ENCODE assay signal across 9 cellular contexts in genomic region chr2:129061079-129061785, GRCh38.
DNase-seq lines count a peak whose midpoint lies in the region; ATAC-seq and TF ChIP-seq lines count a peak whose summit lies in the region.
"Had no signal": no experiment of that assay in that cellular context is flagged by ENCODE, and none has a peak within 500 bp of the region (broad histone marks: within the 10 kb centered on the region; RNA-seq: fewer than 3 reads in every experiment).

No MANE protein-coding gene starts in this region.

- no peaks in the 10 kb centered on the region for H3K9me2 ChIP-seq in SK-N-SH

- POLR2A ChIA-PET in SK-N-SH (lab: Yijun Ruan, JAX) (no interaction called here), HEK293T (lab: Yijun Ruan, JAX) (no interaction called here)

- no peak for TF ChIP-seq RAD21 in SK-N-SH (IDR thresholded peaks at IDR 0.05; ENCODE audit: low read length)

- TF ChIP-seq EP300 in SK-N-SH (IDR thresholded peaks at IDR 0.05; ENCODE audit: borderline replicate concordance in 1 of 2, low read depth in 1 of 2, low read length in 1 of 2): no peak

- H3K4me1 ChIP-seq in SK-N-SH (ENCODE audit: control insufficient read depth in 1 of 2, insufficient read depth in 2 of 2, low read depth in 1 of 2, low read length in 1 of 2): peaks cover 0 to 7% of the 10 kb centered on the region in 2 experiments; a peak in 1 of 4 replicates

- DNase-seq in ELR (ENCODE audit: low read depth) (peak; percentile 3), MG63 (peak; percentile 70), cardiac fibroblast (ENCODE audit: low read depth in 2 of 2) (peak; percentile 5 to 86), SK-N-SH (no peak), NCI-H146 treated with DMSO at 0.1 percent for 48 hours (lab: John Stamatoyannopoulos, UW; ENCODE audit: unreplicated experiment) (no peak), HEK293T (ENCODE audit: extremely low spot score) (no peak)
- no peak for DNase-seq in activated CD8-positive, alpha-beta memory T cell treated with anti-CD3 and anti-CD28 coated beads for 24 hours
- DNase-seq: NCI-H187 had no signal

- no peaks in the 10 kb centered on the region for H3K9me3 ChIP-seq in MG63
- no peaks in the 10 kb centered on the region for H3K9me3 ChIP-seq in SK-N-SH

- H3F3A ChIP-seq in SK-N-SH (replicated peaks; ENCODE audit: insufficient read depth): no peaks in the 10 kb centered on the region

- CTCF ChIA-PET in SK-N-SH (lab: Yijun Ruan, JAX): no interaction called here
- CTCF ChIA-PET in HEK293T (lab: Yijun Ruan, JAX): no interaction called here

- H3K4me3 ChIP-seq in MG63 (no peak overlapping the region), cardiac fibroblast (replicated peaks in 1 of 2; ENCODE audit: low read depth in 2 of 2, low read length in 2 of 2) (no peak overlapping the region), SK-N-SH (ENCODE audit: low read depth in 2 of 2, low read length in 1 of 2) (no peak overlapping the region)

- H3K9ac ChIP-seq in SK-N-SH: no peak overlapping the region

- no peaks in the 10 kb centered on the region for H4K20me1 ChIP-seq in SK-N-SH (ENCODE audit: insufficient read depth)

- no peak overlapping the region for H2AFZ ChIP-seq in SK-N-SH (ENCODE audit: low read depth)

- H3K27me3 ChIP-seq in MG63: no peaks in the 10 kb centered on the region
- H3K27me3 ChIP-seq in SK-N-SH (ENCODE audit: insufficient read depth): no peaks in the 10 kb centered on the region

- TF ChIP-seq CTCF in cardiac fibroblast (IDR thresholded peaks at IDR 0.05; ENCODE audit: low read depth, low read length) (no peak), SK-N-SH (IDR thresholded peaks at IDR 0.05) (no peak)

- WGBS in SK-N-SH (ENCODE audit: low lambda C conversion rate): 8% methylated on average over 3 of the region's 5 CpGs

- no peaks in the 10 kb centered on the region for H3K79me2 ChIP-seq in SK-N-SH (ENCODE audit: insufficient read depth)

- peak; percentile 96 for ATAC-seq in GM21717 (IDR thresholded peaks at IDR 0.05; ENCODE audit: unreplicated experiment)

- H3K4me2 ChIP-seq in SK-N-SH: no peak overlapping the region

- H3K27ac ChIP-seq in SK-N-SH (ENCODE audit: low read depth in 2 of 2, low read length in 1 of 2): no peak overlapping the region

- H3K36me3 ChIP-seq in MG63 (no peaks in the 10 kb centered on the region), SK-N-SH (replicated peaks in 1 of 2; ENCODE audit: control insufficient read depth in 1 of 2, insufficient read depth in 2 of 2, low read length in 1 of 2) (no peaks in the 10 kb centered on the region)

TF ChIP-seq in SK-N-SH, 30 proteins besides CTCF, POLR2A, EP300 and RAD21 (continues in another document):
- TF ChIP-seq USF1 (IDR thresholded peaks at IDR 0.05; ENCODE audit: borderline replicate concordance, low read depth) (no peak), MXI1 (IDR thresholded peaks at IDR 0.05; ENCODE audit: low read depth, low read length) (no peak), REST (IDR thresholded peaks at IDR 0.05; ENCODE audit: low read depth, low read length) (no peak), TAF1 (IDR thresholded peaks at IDR 0.05; ENCODE audit: borderline replicate concordance, low read depth, low read length) (no peak), SMC3 (IDR thresholded peaks at IDR 0.05; ENCODE audit: low read depth, low read length) (no peak), RXRA (IDR thresholded peaks at IDR 0.05; ENCODE audit: borderline replicate concordance, low read depth) (no peak), ELF1 (IDR thresholded peaks at IDR 0.05) (no peak), FOXM1 (IDR thresholded peaks at IDR 0.05; ENCODE audit: low read depth) (no peak)
- TF ChIP-seq, protein P1, sequence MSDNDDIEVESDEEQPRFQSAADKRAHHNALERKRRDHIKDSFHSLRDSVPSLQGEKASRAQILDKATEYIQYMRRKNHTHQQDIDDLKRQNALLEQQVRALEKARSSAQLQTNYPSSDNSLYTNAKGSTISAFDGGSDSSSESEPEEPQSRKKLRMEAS (IDR thresholded peaks at IDR 0.05; ENCODE audit: low read depth): no peak

TF ChIP-seq in HEK293T, 16 proteins besides CTCF, POLR2A, EP300 and RAD21:
- no peak for TF ChIP-seq LEF1 (IDR thresholded peaks at IDR 0.05; ENCODE audit: borderline replicate concordance)
- TF ChIP-seq NFRKB (IDR thresholded peaks at IDR 0.05): no peak
- no peak for TF ChIP-seq PKNOX1 (IDR thresholded peaks at IDR 0.05)
- TF ChIP-seq CTBP1 (IDR thresholded peaks at IDR 0.05; ENCODE audit: borderline replicate concordance): no peak
- TF ChIP-seq BHLHE40 (IDR thresholded peaks at IDR 0.05; ENCODE audit: borderline replicate concordance): no peak
- TF ChIP-seq SP1 (IDR thresholded peaks at IDR 0.05): no peak
- no peak for TF ChIP-seq ARNT (IDR thresholded peaks at IDR 0.05)
- TF ChIP-seq SUZ12 (IDR thresholded peaks at IDR 0.05): no peak
- TF ChIP-seq FOXM1 (IDR thresholded peaks at IDR 0.05; ENCODE audit: borderline replicate concordance): no peak
- TF ChIP-seq HDGF (IDR thresholded peaks at IDR 0.05; ENCODE audit: borderline replicate concordance): no peak

Comparison
In these comparisons a context has a peak if more than half of its experiments do, and no peak if none do; other contexts are left out.
1. DNase-seq: peak in ELR (single experiment), MG63 (single experiment) and cardiac fibroblast (2 of 2); none in SK-N-SH (single experiment), activated CD8-positive, alpha-beta memory T cell treated with anti-CD3 and anti-CD28 coated beads for 24 hours (single experiment), NCI-H146 treated with DMSO at 0.1 percent for 48 hours (single experiment) and HEK293T (single experiment).